Comparison of ENCODE assay signal across 1 cellular context in genomic region chr1:8873001-8873400, GRCh38.
TF ChIP-seq lines count a peak whose summit lies in the region.

No MANE protein-coding gene starts in this region.

TF ChIP-seq in A549, 52 proteins besides CTCF, POLR2A, EP300 and RAD21 (continued from another document):
- TF ChIP-seq BCL3 (IDR thresholded peaks at IDR 0.05) = no peak
- no peak for TF ChIP-seq GATA3 (IDR thresholded peaks at IDR 0.05; ENCODE audit: borderline replicate concordance)
- no peak for TF ChIP-seq TFCP2L1 (CRISPR knock-in tag; IDR thresholded peaks at IDR 0.05)
- no peak for TF ChIP-seq REST (IDR thresholded peaks at IDR 0.05)
- TF ChIP-seq JUN (IDR thresholded peaks at IDR 0.05) = no peak
- TF ChIP-seq ESRRA (IDR thresholded peaks at IDR 0.05; ENCODE audit: borderline replicate concordance, low read length) = no peak
